1 cellular context compared by ENCODE assay signal in genomic region chr22:46379301-46379930, GRCh38.
TF ChIP-seq lines count a peak whose summit lies in the region.

No MANE protein-coding gene starts in this region.

TF ChIP-seq in A549, 52 proteins besides CTCF, POLR2A, EP300 and RAD21 (continued from another document):
- no peak for TF ChIP-seq REST (IDR thresholded peaks at IDR 0.05)
- no peak for TF ChIP-seq ELK1 (IDR thresholded peaks at IDR 0.05; ENCODE audit: low read depth, low read length)
- TF ChIP-seq KDM5A (IDR thresholded peaks at IDR 0.05) = no peak
- no peak for TF ChIP-seq HOXB5 (CRISPR knock-in tag; IDR thresholded peaks at IDR 0.05)
- no peak for TF ChIP-seq JUN (IDR thresholded peaks at IDR 0.05)
- TF ChIP-seq MYC (IDR thresholded peaks at IDR 0.05; ENCODE audit: borderline replicate concordance, low read length) = no peak
- no peak for TF ChIP-seq NFE2L2 (conservative IDR thresholded peaks at IDR 0.05; ENCODE audit: low read length)
- TF ChIP-seq HEYL (CRISPR knock-in tag; IDR thresholded peaks at IDR 0.05) = no peak
- TF ChIP-seq RCOR1 (IDR thresholded peaks at IDR 0.05; ENCODE audit: low read depth, low read length) = no peak
- TF ChIP-seq NR3C1 (IDR thresholded peaks at IDR 0.05) = no peak
- TF ChIP-seq HMGXB4 (CRISPR knock-in tag; IDR thresholded peaks at IDR 0.05; ENCODE audit: borderline replicate concordance) = no peak
- TF ChIP-seq RNF2 (IDR thresholded peaks at IDR 0.05; ENCODE audit: borderline replicate concordance, low read depth) = no peak
- TF ChIP-seq TP53 (CRISPR knock-in tag; IDR thresholded peaks at IDR 0.05) = no peak
- no peak for TF ChIP-seq SREBF2 (IDR thresholded peaks at IDR 0.05)
- peak; percentile 85; the same call in 1 of the 2 replicates for TF ChIP-seq HDAC2 (IDR thresholded peaks at IDR 0.05)
- TF ChIP-seq CHD2 (IDR thresholded peaks at IDR 0.05; ENCODE audit: low read length, partially characterized antibody) = no peak
- no peak; the same call in 1 of the 2 replicates for TF ChIP-seq GATA3 (IDR thresholded peaks at IDR 0.05; ENCODE audit: borderline replicate concordance)
- no peak for TF ChIP-seq CBX8 (IDR thresholded peaks at IDR 0.05)
- TF ChIP-seq BHLHE40 (IDR thresholded peaks at IDR 0.05; ENCODE audit: low read depth, low read length) = no peak
- no peak for TF ChIP-seq CBX2 (IDR thresholded peaks at IDR 0.05; ENCODE audit: borderline replicate concordance, low read depth)
- no peak for TF ChIP-seq MAFK (IDR thresholded peaks at IDR 0.05; ENCODE audit: partially characterized antibody)
- TF ChIP-seq POLR2AphosphoS2 (conservative IDR thresholded peaks at IDR 0.05; ENCODE audit: low read length) = no peak
- TF ChIP-seq FOSL2 (IDR thresholded peaks at IDR 0.05) = no peak
- TF ChIP-seq FOSL2 (CRISPR knock-in tag; IDR thresholded peaks at IDR 0.05) = no peak
- no peak for TF ChIP-seq BCL3 (IDR thresholded peaks at IDR 0.05)
- TF ChIP-seq EHMT2 (IDR thresholded peaks at IDR 0.05; ENCODE audit: low read depth) = no peak
- no peak for TF ChIP-seq ZFP36 (IDR thresholded peaks at IDR 0.05; ENCODE audit: borderline replicate concordance, partially characterized antibody)
- TF ChIP-seq E2F6 (IDR thresholded peaks at IDR 0.05; ENCODE audit: borderline replicate concordance, low read depth) = 0 out of 2 replicates have a peak, but pooled peaks have one; percentile 48
- TF ChIP-seq EHF (CRISPR knock-in tag; IDR thresholded peaks at IDR 0.05) = no peak
- TF ChIP-seq HES2 (IDR thresholded peaks at IDR 0.05) = no peak
- TF ChIP-seq KDM1A (IDR thresholded peaks at IDR 0.05; ENCODE audit: low read depth) = peak; percentile 91
- peak; percentile 38; the same call in 1 of the 2 replicates for TF ChIP-seq MAX (IDR thresholded peaks at IDR 0.05)
- no peak for TF ChIP-seq SMC3 (IDR thresholded peaks at IDR 0.05)
- no peak for TF ChIP-seq ESRRA (IDR thresholded peaks at IDR 0.05; ENCODE audit: borderline replicate concordance, low read length)
- no peak for TF ChIP-seq RFX5 (IDR thresholded peaks at IDR 0.05)
- no peak for TF ChIP-seq TFCP2L1 (CRISPR knock-in tag; IDR thresholded peaks at IDR 0.05)
- TF ChIP-seq MAZ (IDR thresholded peaks at IDR 0.05; ENCODE audit: borderline replicate concordance, low read depth, low read length) = no peak
- no peak for TF ChIP-seq CEBPB (IDR thresholded peaks at IDR 0.05)
- TF ChIP-seq CHD4 (IDR thresholded peaks at IDR 0.05; ENCODE audit: borderline replicate concordance) = peak; percentile 74; the same call in 1 of the 2 replicates
- no peak for TF ChIP-seq ZC3H11A (IDR thresholded peaks at IDR 0.05)
